In the genomic region with DNA sequence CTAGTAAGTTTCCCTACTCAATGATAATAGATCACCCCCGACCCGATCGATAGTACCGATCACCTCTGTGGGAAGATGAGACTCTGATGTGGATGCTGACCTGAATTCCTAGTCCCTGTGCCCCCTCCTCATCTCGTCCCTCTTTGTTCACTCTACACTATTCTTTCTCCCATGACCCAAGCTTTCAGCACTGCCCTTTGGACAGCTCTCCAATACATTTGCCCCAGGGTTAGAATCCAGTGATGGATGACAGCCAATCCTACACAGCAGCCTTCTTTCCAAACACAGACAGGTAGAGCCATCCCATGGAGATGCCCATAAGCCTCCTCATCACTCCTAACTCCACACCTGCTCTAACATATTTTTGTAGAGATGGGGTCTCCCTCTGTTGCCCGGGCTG, we compare ENCODE assay signal across 2 cellular contexts.
TF ChIP-seq lines count a peak whose summit lies in the region.

No MANE protein-coding gene starts in this region.

TF ChIP-seq in HCT116, 20 proteins besides CTCF, POLR2A, EP300 and RAD21 (continued from another document):
- TF ChIP-seq, protein P1, sequence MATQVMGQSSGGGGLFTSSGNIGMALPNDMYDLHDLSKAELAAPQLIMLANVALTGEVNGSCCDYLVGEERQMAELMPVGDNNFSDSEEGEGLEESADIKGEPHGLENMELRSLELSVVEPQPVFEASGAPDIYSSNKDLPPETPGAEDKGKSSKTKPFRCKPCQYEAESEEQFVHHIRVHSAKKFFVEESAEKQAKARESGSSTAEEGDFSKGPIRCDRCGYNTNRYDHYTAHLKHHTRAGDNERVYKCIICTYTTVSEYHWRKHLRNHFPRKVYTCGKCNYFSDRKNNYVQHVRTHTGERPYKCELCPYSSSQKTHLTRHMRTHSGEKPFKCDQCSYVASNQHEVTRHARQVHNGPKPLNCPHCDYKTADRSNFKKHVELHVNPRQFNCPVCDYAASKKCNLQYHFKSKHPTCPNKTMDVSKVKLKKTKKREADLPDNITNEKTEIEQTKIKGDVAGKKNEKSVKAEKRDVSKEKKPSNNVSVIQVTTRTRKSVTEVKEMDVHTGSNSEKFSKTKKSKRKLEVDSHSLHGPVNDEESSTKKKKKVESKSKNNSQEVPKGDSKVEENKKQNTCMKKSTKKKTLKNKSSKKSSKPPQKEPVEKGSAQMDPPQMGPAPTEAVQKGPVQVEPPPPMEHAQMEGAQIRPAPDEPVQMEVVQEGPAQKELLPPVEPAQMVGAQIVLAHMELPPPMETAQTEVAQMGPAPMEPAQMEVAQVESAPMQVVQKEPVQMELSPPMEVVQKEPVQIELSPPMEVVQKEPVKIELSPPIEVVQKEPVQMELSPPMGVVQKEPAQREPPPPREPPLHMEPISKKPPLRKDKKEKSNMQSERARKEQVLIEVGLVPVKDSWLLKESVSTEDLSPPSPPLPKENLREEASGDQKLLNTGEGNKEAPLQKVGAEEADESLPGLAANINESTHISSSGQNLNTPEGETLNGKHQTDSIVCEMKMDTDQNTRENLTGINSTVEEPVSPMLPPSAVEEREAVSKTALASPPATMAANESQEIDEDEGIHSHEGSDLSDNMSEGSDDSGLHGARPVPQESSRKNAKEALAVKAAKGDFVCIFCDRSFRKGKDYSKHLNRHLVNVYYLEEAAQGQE (IDR thresholded peaks at IDR 0.05; ENCODE audit: low read depth) = peak; percentile 69
TF ChIP-seq in HCT116: peak in this region for 1.

TF ChIP-seq in GM12878, 131 proteins besides CTCF, POLR2A, EP300 and RAD21:
- TF ChIP-seq, protein P1 (IDR thresholded peaks at IDR 0.05; ENCODE audit: low read depth, low read length) = peak; percentile 71; the same call in 1 of the 2 replicates
- no peak for TF ChIP-seq ZBED1 (IDR thresholded peaks at IDR 0.05; ENCODE audit: borderline replicate concordance)
- TF ChIP-seq BHLHE40 (IDR thresholded peaks at IDR 0.05; ENCODE audit: borderline replicate concordance in 1 of 2, low read depth in 2 of 2, low read length in 1 of 2) = no peak
